8 cellular contexts compared by ENCODE assay signal in the genomic region with DNA sequence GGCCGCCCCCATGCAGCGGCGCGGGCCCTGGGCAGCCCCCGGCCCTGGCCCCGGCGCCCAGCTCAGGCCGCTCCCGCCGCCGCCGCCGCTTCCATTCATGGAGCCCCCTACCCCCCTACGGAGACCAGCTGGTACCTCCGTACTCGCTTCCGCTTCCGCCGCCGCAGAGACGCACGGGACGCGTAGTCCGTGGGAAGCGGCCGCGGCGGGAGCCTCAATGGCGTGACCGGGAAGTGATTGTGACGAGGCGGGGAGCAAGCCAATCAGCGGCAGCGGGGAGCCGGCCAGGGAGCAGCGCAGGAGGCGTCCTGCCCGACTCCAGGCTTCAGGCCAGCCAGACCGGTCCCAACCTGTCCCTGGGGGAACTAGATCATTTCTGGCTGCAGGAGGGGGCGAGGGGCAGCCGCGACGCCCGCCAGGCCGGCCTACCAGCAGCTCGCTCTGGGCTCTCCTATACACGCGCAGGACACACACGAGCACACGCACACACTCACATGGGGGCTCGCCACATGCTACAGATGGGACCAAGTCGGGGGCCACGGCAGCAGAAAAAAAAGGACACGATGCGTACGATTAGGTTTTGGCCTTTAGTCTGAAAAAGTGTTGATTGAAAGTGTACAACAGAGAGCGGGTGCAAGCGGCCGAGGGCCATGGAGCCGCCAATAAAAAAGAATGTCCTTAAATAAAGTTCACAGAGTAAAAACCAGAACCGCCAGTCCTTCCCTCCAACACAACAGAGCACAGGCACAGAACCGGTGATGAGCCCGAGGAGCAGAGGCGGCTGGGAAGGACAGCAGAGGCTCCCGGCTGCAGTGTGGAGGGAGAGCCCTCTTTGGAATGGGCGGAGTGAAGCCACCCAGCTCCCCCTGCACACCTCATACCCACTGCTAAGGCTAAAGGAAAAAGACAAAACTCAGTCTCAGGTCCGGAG. TPM values are rescaled to one million over a fixed set of nuclear protein-coding genes. Genes with fewer than 3 reads are reported as not detected.
DNase-seq lines count a peak whose midpoint lies in the region; ATAC-seq, FAIRE-seq and TF ChIP-seq lines count a peak whose summit lies in the region.

A gene with protein sequence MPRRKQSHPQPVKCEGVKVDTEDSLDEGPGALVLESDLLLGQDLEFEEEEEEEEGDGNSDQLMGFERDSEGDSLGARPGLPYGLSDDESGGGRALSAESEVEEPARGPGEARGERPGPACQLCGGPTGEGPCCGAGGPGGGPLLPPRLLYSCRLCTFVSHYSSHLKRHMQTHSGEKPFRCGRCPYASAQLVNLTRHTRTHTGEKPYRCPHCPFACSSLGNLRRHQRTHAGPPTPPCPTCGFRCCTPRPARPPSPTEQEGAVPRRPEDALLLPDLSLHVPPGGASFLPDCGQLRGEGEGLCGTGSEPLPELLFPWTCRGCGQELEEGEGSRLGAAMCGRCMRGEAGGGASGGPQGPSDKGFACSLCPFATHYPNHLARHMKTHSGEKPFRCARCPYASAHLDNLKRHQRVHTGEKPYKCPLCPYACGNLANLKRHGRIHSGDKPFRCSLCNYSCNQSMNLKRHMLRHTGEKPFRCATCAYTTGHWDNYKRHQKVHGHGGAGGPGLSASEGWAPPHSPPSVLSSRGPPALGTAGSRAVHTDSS (minus strand): TSS at position 109 of the 931 bp plus-strand sequence. CDS start 208 bp downstream, outside the sequence.

- no peaks in the 10 kb centered on the region for H3K9me3 ChIP-seq in kidney (ENCODE audit: control insufficient read depth in 1 of 2, low read length in 2 of 2)

- H3K4me3 ChIP-seq in ACC112 (ENCODE audit: low read depth, low read length) (peak within 1 kb of the TSS; percentile 80), kidney (ENCODE audit: low read length in 2 of 2) (peak within 1 kb of the TSS; percentile 83 to 85)

- H3K9ac ChIP-seq in kidney (ENCODE audit: low read length in 2 of 2) = peak within 1 kb of the TSS; percentile 85 to 96

- DNase-seq in NCI-H345 treated with DMSO at 0.1 percent for 48 hours (lab: John Stamatoyannopoulos, UW; ENCODE audit: unreplicated experiment) (peak; percentile 91), cerebellar cortex (ENCODE audit: low spot score) (peak; percentile 96), kidney (peak; percentile 99)
- peak; percentile 71 to 81 for DNase-seq in stimulated activated CD4-positive, alpha-beta T cell treated with anti-CD3 and anti-CD28 coated beads, Interleukin-15, amount 100 ng/mL, for 1 hour (ENCODE audit: low read depth in 1 of 2, low spot score in 1 of 2)

- intact Hi-C loops in kidney (cut with DNase I) = no loop called here

- ATAC-seq in GM18870 (IDR thresholded peaks at IDR 0.05; ENCODE audit: unreplicated experiment) (peak; percentile 46), HG03135 (IDR thresholded peaks at IDR 0.05; ENCODE audit: unreplicated experiment) (peak; percentile 67)
- peak; percentile 93 to 96 for ATAC-seq in activated CD4-positive, CD25-positive, alpha-beta regulatory T cell treated with anti-CD3 and anti-CD28 coated beads, Interleukin-2, amount 50 U/mL, for 24 hours

- peaks cover 22% of the 10 kb centered on the region for H3K36me3 ChIP-seq in ACC112 (ENCODE audit: insufficient read depth, low read length)
- H3K36me3 ChIP-seq in kidney (ENCODE audit: control insufficient read depth in 1 of 2, insufficient read depth in 2 of 2, low read length in 2 of 2) = peaks cover 30 to 36% of the 10 kb centered on the region in 2 donors

- H3K4me1 ChIP-seq in ACC112 (ENCODE audit: control insufficient read depth, insufficient read depth, low read length, unreplicated experiment) (peaks cover 21% of the 10 kb centered on the region), kidney (ENCODE audit: control insufficient read depth in 1 of 2, insufficient read depth in 1 of 2, low read depth in 1 of 2, low read length in 2 of 2) (peaks cover 14 to 15% of the 10 kb centered on the region in 2 donors)

- peak; percentile 71 for FAIRE-seq in kidney (lab: Jason Lieb, UNC)

- H3K27me3 ChIP-seq in ACC112 (ENCODE audit: insufficient read depth, low read length) = no peaks in the 10 kb centered on the region

- no peak for TF ChIP-seq CTCF in kidney (IDR thresholded peaks at IDR 0.05; ENCODE audit: borderline replicate concordance, extremely low read depth, insufficient read depth)

- H3K27ac ChIP-seq in ACC112 (ENCODE audit: low read depth, low read length) = peak within 1 kb of the TSS; percentile 82
- H3K27ac ChIP-seq in kidney (ENCODE audit: low read depth in 2 of 2, low read length in 2 of 2) = peak within 1 kb of the TSS; percentile 88 to 96

- peaks cover 16% of the 10 kb centered on the region for H3K79me2 ChIP-seq in ACC112 (ENCODE audit: control insufficient read depth, insufficient read depth, low read length, unreplicated experiment)

- peak within 1 kb of the TSS; percentile 15 for H2AFZ ChIP-seq in ACC112 (ENCODE audit: low read length, unreplicated experiment)

RNA-seq across cellular contexts. Expression of the gene that starts here (rescaled TPM):
- 23.6 TPM for total RNA-seq in kidney
- 18.8 TPM for polyA plus RNA-seq in kidney (ENCODE audit: insufficient read depth, low read depth, low replicate concordance)

Comparison
In these comparisons a context has a peak if more than half of its experiments do, and no peak if none do; other contexts are left out.
1. Peak in every context shown above with its lines: DNase-seq, ATAC-seq, H3K4me3 ChIP-seq and H3K27ac ChIP-seq.